Comparison of ENCODE assay signal across 19 cellular contexts in genomic region chr1:32665915-32666314, GRCh38.
"Had no signal": no experiment of that assay in that cellular context is flagged by ENCODE, and none has a peak within 500 bp of the region (broad histone marks: within the 10 kb centered on the region; RNA-seq: fewer than 3 reads in every experiment).

No MANE protein-coding gene starts in this region.

- H3K4me3 ChIP-seq: MG63 had no signal

- H3K9me3 ChIP-seq: MG63, SK-N-SH had no signal

- H3K9ac ChIP-seq: SK-N-SH had no signal

- DNase-seq: IMR-90, Karpas-422, KG1, MG63, NCI-H1092 treated with DMSO at 0.1 percent for 48 hours, NCI-H1436, NCI-H187, NCI-H2029, NCI-H2081 treated with DMSO at 0.1 percent for 48 hours, NCI-H2171, NCI-H226, NCI-H446, NCI-H510A, NCI-H524 treated with DMSO at 0.1 percent for 48 hours, NCI-H69, NCI-H774, RPMI8226, SHP77, SK-N-SH had no signal

- H3K27me3 ChIP-seq: MG63 had no signal
